Comparison of ENCODE assay signal across 11 cellular contexts in genomic region chr15:100373942-100374341, GRCh38. TPM values are rescaled to one million over a fixed set of nuclear protein-coding genes. Genes with fewer than 3 reads are reported as not detected.
DNase-seq lines count a peak whose midpoint lies in the region; ATAC-seq and TF ChIP-seq lines count a peak whose summit lies in the region.
"Had no signal": no experiment of that assay in that cellular context is flagged by ENCODE, and none has a peak within 500 bp of the region (broad histone marks: within the 10 kb centered on the region; RNA-seq: fewer than 3 reads in every experiment).

No MANE protein-coding gene starts in this region.

- in situ Hi-C loops in GM13977 (cut with MboI; ENCODE audit: low pct_unique_long_range_greater_than_20kb, low sequenced_read_pairs, unreplicated experiment): no loop called here

- H3K9me3 Mint-ChIP-seq in progenitor cell of endocrine pancreas (ENCODE audit: low read depth): peaks cover 17% of the 10 kb centered on the region
- H3K9me3 Mint-ChIP-seq in CD8-positive, alpha-beta memory T cell: peaks cover 10 to 20% (median 14%) of the 10 kb centered on the region in 5 donors

- peaks cover 46% of the 10 kb centered on the region for H3K27me3 Mint-ChIP-seq in progenitor cell of endocrine pancreas
- H3K27me3 Mint-ChIP-seq in CD8-positive, alpha-beta memory T cell: peaks cover 29 to 55% of the 10 kb centered on the region in 2 donors

- no peaks in the 10 kb centered on the region for H3K36me3 Mint-ChIP-seq in progenitor cell of endocrine pancreas (ENCODE audit: insufficient read depth)
- no peaks in the 10 kb centered on the region for H3K36me3 Mint-ChIP-seq in CD8-positive, alpha-beta memory T cell

- peak overlapping the region in 3 of 4 donors; percentile 20 to 40 (median 35) for H3K4me3 ChIP-seq in Peyer's patch
- H3K4me3 ChIP-seq in CD8-positive, alpha-beta memory T cell (ENCODE audit: low read length): no peak overlapping the region

- H3K27ac ChIP-seq in Peyer's patch: no peak overlapping the region
- H3K27ac ChIP-seq in CD8-positive, alpha-beta memory T cell (ENCODE audit: low read depth, low read length): no peak overlapping the region

- peaks cover 0 to 8% of the 10 kb centered on the region in 2 donors for H3K27me3 ChIP-seq in Peyer's patch
- H3K27me3 ChIP-seq in CD8-positive, alpha-beta memory T cell (ENCODE audit: insufficient read depth, low read length, poor library complexity, severe bottlenecking): peaks cover 5% of the 10 kb centered on the region

- CTCF ChIA-PET in CD8-positive, alpha-beta memory T cell (lab: Charles Lee): no interaction called here

- H3K36me3 ChIP-seq in Peyer's patch: no peaks in the 10 kb centered on the region
- no peaks in the 10 kb centered on the region for H3K36me3 ChIP-seq in CD8-positive, alpha-beta memory T cell (ENCODE audit: insufficient read depth, low read length)

- no peaks in the 10 kb centered on the region for H3K9me3 ChIP-seq in Peyer's patch
- no peaks in the 10 kb centered on the region for H3K9me3 ChIP-seq in CD8-positive, alpha-beta memory T cell (ENCODE audit: low read length)

- no peak for TF ChIP-seq CTCF in GM13977 (IDR thresholded peaks at IDR 0.05; ENCODE audit: extremely low read depth, insufficient read depth, missing control alignments)
- TF ChIP-seq CTCF in Peyer's patch (IDR thresholded peaks at IDR 0.05): no peak
- no peak for TF ChIP-seq CTCF in progenitor cell of endocrine pancreas (IDR thresholded peaks at IDR 0.05; ENCODE audit: unreplicated experiment)

- H3K4me1 ChIP-seq in Peyer's patch: no peaks in the 10 kb centered on the region
- H3K4me1 ChIP-seq in CD8-positive, alpha-beta memory T cell (ENCODE audit: insufficient read depth, low read length): no peaks in the 10 kb centered on the region

- no peak overlapping the region for H3K27ac Mint-ChIP-seq in progenitor cell of endocrine pancreas
- no peak overlapping the region for H3K27ac Mint-ChIP-seq in CD8-positive, alpha-beta memory T cell

- POLR2A ChIA-PET in CD8-positive, alpha-beta memory T cell (lab: Charles Lee): no interaction called here

- peaks cover 3% of the 10 kb centered on the region for H3K4me1 Mint-ChIP-seq in progenitor cell of endocrine pancreas (ENCODE audit: low read depth)
- peaks cover 2 to 12% (median 12%) of the 10 kb centered on the region in 3 donors for H3K4me1 Mint-ChIP-seq in CD8-positive, alpha-beta memory T cell

- H3K4me3 Mint-ChIP-seq in progenitor cell of endocrine pancreas (ENCODE audit: low read depth): peak overlapping the region; percentile 45
- peak overlapping the region in 2 of 7 donors; percentile 10 to 13 for H3K4me3 Mint-ChIP-seq in CD8-positive, alpha-beta memory T cell

- no peak for TF ChIP-seq POLR2A in Peyer's patch (IDR thresholded peaks at IDR 0.05)

- ATAC-seq in HG03565 (IDR thresholded peaks at IDR 0.05; ENCODE audit: unreplicated experiment) (no peak), GM18520 (IDR thresholded peaks at IDR 0.05; ENCODE audit: unreplicated experiment) (no peak)

- DNase-seq in GM13977 (ENCODE audit: low spot score): peak; percentile 20
- DNase-seq in Peyer's patch: no peak
- peak; percentile 15 for DNase-seq in iPS DF 19.7 (ENCODE audit: low read depth, low spot score)
- no peak for DNase-seq in progenitor cell of endocrine pancreas (ENCODE audit: low spot score, unreplicated experiment)
- no peak for DNase-seq in CD8-positive, alpha-beta memory T cell
- DNase-seq: activated CD4-positive, alpha-beta T cell treated with anti-CD3 and anti-CD28 coated beads for 4 hours; NCI-H2171; nucleus accumbens; stimulated activated naive CD4-positive, alpha-beta T cell had no signal

RNA-seq across cellular contexts. Expression of gene ADAMTS17, which starts 32.2 kb away (rescaled TPM):
- 10 to 100 TPM in 1 of 4 donors, 1 to 10 TPM in 3; 7.2 to 15.1 (median 8.9) TPM for total RNA-seq in Peyer's patch
- total RNA-seq in progenitor cell of endocrine pancreas: 3.5 and 4.7 TPM in 2 replicates
- total RNA-seq in CD8-positive, alpha-beta memory T cell: 1 to 10 TPM; 1.2 to 1.9 TPM
- 2.3 TPM for polyA plus RNA-seq in CD8-positive, alpha-beta memory T cell

Comparison
In these comparisons a context has a peak if more than half of its experiments do, and no peak if none do; other contexts are left out.
1. DNase-seq: peak in GM13977 (single experiment) and iPS DF 19.7 (single experiment); none in Peyer's patch (0 of 3), progenitor cell of endocrine pancreas (single experiment) and CD8-positive, alpha-beta memory T cell (0 of 5).